8 cellular contexts compared by ENCODE assay signal in genomic region chr7:25862254-25862992, GRCh38.
DNase-seq lines count a peak whose midpoint lies in the region; ATAC-seq lines count a peak whose summit lies in the region.

No MANE protein-coding gene starts in this region.

- H3K4me3 Mint-ChIP-seq in T-helper 17 cell: peak overlapping the region; percentile 51

- no peak overlapping the region for H3K27ac Mint-ChIP-seq in T-helper 17 cell

- peak; percentile 91 for DNase-seq in Right ventricle myocardium superior
- DNase-seq in cardiac septum (ENCODE audit: low spot score): no peak
- peak; percentile 100 for DNase-seq in NCI-H1694 (lab: John Stamatoyannopoulos, UW)
- peak; percentile 53 to 66 (median 54) for DNase-seq in T-helper 17 cell
- peak; percentile 100 for DNase-seq in amniotic epithelial cell (ENCODE audit: low read depth)
- peak; percentile 99 for DNase-seq in iPS DF 6.9 (ENCODE audit: low read depth, low spot score)
- peak; percentile 96 for DNase-seq in stimulated activated CD4-positive, alpha-beta T cell treated with anti-CD3 and anti-CD28 coated beads, Interleukin-15, amount 100 ng/mL, for 24 hours

- no peak overlapping the region for H3K27ac ChIP-seq in iPS DF 6.9 (ENCODE audit: low read length)

- peaks cover 2% of the 10 kb centered on the region; the same call in 1 of the 2 replicates for H3K4me1 ChIP-seq in iPS DF 6.9 (ENCODE audit: control insufficient read depth, insufficient read depth, low read length)

- H3K9me3 ChIP-seq in T-helper 17 cell (ENCODE audit: control insufficient read depth, low read length, poor library complexity, severe bottlenecking) (peaks cover 30% of the 10 kb centered on the region), iPS DF 6.9 (ENCODE audit: control insufficient read depth, insufficient read depth, low read length) (no peaks in the 10 kb centered on the region)

- H3K36me3 Mint-ChIP-seq in T-helper 17 cell (ENCODE audit: low read depth): peaks cover 2% of the 10 kb centered on the region

- H3K4me3 ChIP-seq in iPS DF 6.9 (ENCODE audit: low read length): no peak overlapping the region

- ATAC-seq in Right ventricle myocardium superior (ENCODE audit: poor library complexity) (peak; percentile 84), HG02973 (IDR thresholded peaks at IDR 0.05; ENCODE audit: unreplicated experiment) (peak; percentile 90), T-helper 17 cell (peak; percentile 91)

- H3K36me3 ChIP-seq in iPS DF 6.9 (ENCODE audit: control insufficient read depth, insufficient read depth, low read length): no peaks in the 10 kb centered on the region

- H3K27me3 Mint-ChIP-seq in T-helper 17 cell: peaks cover 65% of the 10 kb centered on the region

- intact Hi-C loops in Right ventricle myocardium superior (cut with DNase I): no loop called here
- intact Hi-C loops in cardiac septum (cut with DNase I): loop anchor here (10.0 kb wide), 2 partner anchors 992 to 1302 kb away; partner anchors contain the start of gene HOXA9

- H3K4me1 Mint-ChIP-seq in T-helper 17 cell: peaks cover 13% of the 10 kb centered on the region

- no CpG with 5 or more reads among the region's 45 CpGs for WGBS in iPS DF 6.9 (ENCODE audit: insufficient coverage, insufficient read length)

- peaks cover 29% of the 10 kb centered on the region for H3K27me3 ChIP-seq in iPS DF 6.9 (ENCODE audit: control insufficient read depth, insufficient read depth, low read length)
